In genomic region chr2:121251497-121251896, GRCh38 we compare ENCODE assay signal across 35 cellular contexts. TPM values are rescaled to one million over a fixed set of nuclear protein-coding genes. Genes with fewer than 3 reads are reported as not detected.
"Had no signal": no experiment of that assay in that cellular context is flagged by ENCODE, and none has a peak within 500 bp of the region (broad histone marks: within the 10 kb centered on the region; RNA-seq: fewer than 3 reads in every experiment).

No MANE protein-coding gene starts in this region.

- H3K79me2 ChIP-seq: hepatocyte had no signal

- H2AFZ ChIP-seq: hepatocyte had no signal

- H3K27me3 ChIP-seq: esophagus squamous epithelium, gastroesophageal sphincter, heart right ventricle, hepatocyte had no signal

- H3K4me2 ChIP-seq: hepatocyte had no signal

- H3K27ac ChIP-seq: brain microvascular endothelial cell, coronary artery, epithelial cell of prostate, esophagus squamous epithelium, gastroesophageal sphincter, heart right ventricle, hepatocyte, WERI-Rb-1 had no signal

- H3K4me3 ChIP-seq: coronary artery, esophagus squamous epithelium, gastroesophageal sphincter, heart right ventricle, hepatocyte had no signal

- H3K4me1 ChIP-seq: gastroesophageal sphincter, heart right ventricle had no signal

- FAIRE-seq: astrocyte, bronchial epithelial cell, endometrium, endothelial cell of umbilical vein had no signal

- ATAC-seq: activated CD4-positive, CD25-positive, alpha-beta regulatory T cell treated with anti-CD3 and anti-CD28 coated beads, Interleukin-2, amount 50 U/mL, for 24 hours; activated CD8-positive, alpha-beta T cell treated with anti-CD3 and anti-CD28 coated beads for 36 hours; activated T-cell treated with anti-CD3 and anti-CD28 coated beads, Interleukin-2, amount 50 U/mL, for 4 hours; activated T-helper 17 cell treated with anti-CD3 and anti-CD28 coated beads, Interleukin-2, amount 50 U/mL, for 72 hours; effector memory CD8-positive, alpha-beta T cell; gastroesophageal sphincter; heart right ventricle had no signal

- DNase-seq: activated B cell treated with CpG ODN at 0.5 μM for 24 hours; activated CD4-positive, alpha-beta T cell treated with anti-CD3 and anti-CD28 coated beads for 48 hours; activated CD4-positive, alpha-beta T cell treated with anti-CD3 and anti-CD28 coated beads, Interleukin-2, amount 50 U/mL, for 1 hour; activated CD4-positive, alpha-beta T cell treated with anti-CD3 and anti-CD28 coated beads, Interleukin-2, amount 50 U/mL, for 48 hours; activated CD8-positive, alpha-beta memory T cell treated with anti-CD3 and anti-CD28 coated beads for 24 hours; activated CD8-positive, alpha-beta T cell treated with anti-CD3 and anti-CD28 coated beads for 36 hours; activated effector memory CD4-positive, alpha-beta T cell treated with Interleukin-2 at 50 U/mL for 16 hours; activated gamma-delta T cell treated with Interleukin-2 at 50 U/mL for 16 hours; activated naive CD4-positive, alpha-beta T cell treated with anti-CD3 and anti-CD28 coated beads, Interleukin-2, amount 50 U/mL, for 16 hours; activated naive CD4-positive, alpha-beta T cell treated with Interleukin-2 at 50 U/mL for 16 hours; activated T-cell treated with anti-CD3 and anti-CD28 coated beads, Interleukin-2, amount 50 U/mL, for 4 hours; amniotic stem cell; anterior cingulate cortex; brain microvascular endothelial cell; dermis blood vessel endothelial cell; effector CD4-positive, alpha-beta T cell; effector memory CD8-positive, alpha-beta T cell; esophagus squamous epithelium; foreskin melanocyte; heart right ventricle; T1000; WERI-Rb-1 had no signal

- H3K36me3 ChIP-seq: brain microvascular endothelial cell, gastroesophageal sphincter, heart right ventricle had no signal

- H3K9me3 ChIP-seq: esophagus squamous epithelium, gastroesophageal sphincter, heart right ventricle had no signal

RNA-seq across cellular contexts. Expression of gene TFCP2L1, which starts 33.5 kb away (rescaled TPM):
- total RNA-seq: endothelial cell of umbilical vein, fibroblast of lung, fibroblast of villous mesenchyme, glomerular endothelial cell had no signal
- polyA plus RNA-seq: endothelial cell of umbilical vein, fibroblast of lung had no signal
